Comparison of ENCODE assay signal across 8 cellular contexts in the genomic region with DNA sequence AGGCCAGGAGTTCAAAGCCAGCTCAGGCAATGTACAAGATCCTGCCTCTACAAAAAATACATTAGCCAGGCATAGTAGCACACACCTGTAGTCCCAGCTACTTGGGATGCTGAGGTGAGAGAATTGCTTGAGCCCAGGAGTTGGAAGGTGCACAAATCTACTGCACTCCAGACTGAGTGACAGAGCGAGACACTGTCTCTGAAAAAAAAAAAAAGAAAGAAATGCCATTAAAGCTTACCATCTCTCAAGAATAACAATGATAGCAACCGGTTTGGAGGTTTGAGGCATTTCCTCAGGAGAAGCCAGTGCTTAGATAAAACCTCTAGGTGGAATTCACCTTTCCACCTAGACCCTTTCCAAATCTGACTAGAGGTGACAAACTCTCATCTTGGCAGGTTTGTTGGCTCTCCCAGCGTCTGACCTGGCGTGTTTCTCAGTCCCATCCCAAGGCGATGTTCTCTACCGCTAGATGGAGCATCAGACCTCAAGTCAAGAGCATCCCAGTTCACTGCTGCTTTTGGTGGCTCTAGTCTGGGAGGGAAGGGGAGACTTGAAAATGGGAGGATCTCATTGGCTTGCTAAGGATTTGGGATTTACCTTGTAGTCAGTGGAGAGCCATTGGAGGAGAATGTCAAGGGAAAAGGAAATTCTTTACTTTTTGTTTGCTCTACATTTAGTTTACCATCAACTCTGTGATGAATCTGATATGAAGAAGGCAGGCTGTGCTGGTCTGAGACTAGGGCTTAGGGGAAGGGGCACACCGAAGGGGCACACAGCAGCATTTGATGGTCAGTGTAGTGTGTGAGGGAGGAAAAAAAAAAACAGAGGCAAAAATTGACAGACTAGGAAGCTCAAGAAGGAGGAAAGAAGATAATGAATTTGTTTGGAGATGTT.
DNase-seq lines count a peak whose midpoint lies in the region; ATAC-seq and TF ChIP-seq lines count a peak whose summit lies in the region.

No MANE protein-coding gene starts in this region.

- peaks cover 5% of the 10 kb centered on the region for H3K36me3 Mint-ChIP-seq in brain

- H3K9me3 Mint-ChIP-seq in brain, result no peaks in the 10 kb centered on the region

- ATAC-seq in HG03442 (IDR thresholded peaks at IDR 0.05; ENCODE audit: unreplicated experiment) (peak; percentile 75), RWPE2 (ENCODE audit: low read depth) (peak; percentile 99)

- H3K27ac ChIP-seq in RWPE2 (ENCODE audit: poor library complexity, severe bottlenecking), result no peak overlapping the region

- H3K27ac Mint-ChIP-seq in brain, result peak overlapping the region in 2 of 5 experiments; percentile 2 to 14

- in situ Hi-C loops in GM13977 (cut with MboI; ENCODE audit: low pct_unique_long_range_greater_than_20kb, low sequenced_read_pairs, unreplicated experiment), result no loop called here

- DNase-seq in 8988T, result peak; percentile 54
- peak; percentile 25 for DNase-seq in GM13977 (ENCODE audit: low spot score)
- no peak for DNase-seq in RWPE2 (ENCODE audit: low spot score)
- peak; percentile 81 for DNase-seq in iPS DF 4.7 (ENCODE audit: extremely low read depth, low spot score)
- peak; percentile 47 for DNase-seq in smooth muscle cell of the brain vasculature (ENCODE audit: low read depth, low spot score)
- no peak for DNase-seq in cortex of kidney (lab: John Stamatoyannopoulos, UW)

- no peak overlapping the region for H3K4me3 ChIP-seq in RWPE2 (ENCODE audit: severe bottlenecking)

- H3K4me1 ChIP-seq in RWPE2 (ENCODE audit: insufficient read depth, poor library complexity, severe bottlenecking), result peaks cover 3% of the 10 kb centered on the region

- no peaks in the 10 kb centered on the region for H3K4me1 Mint-ChIP-seq in brain

- no peaks in the 10 kb centered on the region for H3K27me3 Mint-ChIP-seq in brain

- H3K4me3 Mint-ChIP-seq in brain, result no peak overlapping the region

- TF ChIP-seq CTCF in GM13977 (IDR thresholded peaks at IDR 0.05; ENCODE audit: extremely low read depth, insufficient read depth, missing control alignments) (peak; percentile 74), RWPE2 (IDR thresholded peaks at IDR 0.05; ENCODE audit: poor library complexity, severe bottlenecking) (peak; percentile 94), brain (conservative IDR thresholded peaks at IDR 0.05) (peak; percentile 63 to 75)

- H3K9me3 ChIP-seq in RWPE2 (ENCODE audit: severe bottlenecking), result no peaks in the 10 kb centered on the region

- H3K27me3 ChIP-seq in RWPE2 (ENCODE audit: insufficient read depth, poor library complexity, severe bottlenecking), result no peaks in the 10 kb centered on the region

- no peaks in the 10 kb centered on the region for H3K36me3 ChIP-seq in RWPE2 (ENCODE audit: low read depth)

Comparison
In these comparisons a context has a peak if more than half of its experiments do, and no peak if none do; other contexts are left out.
1. DNase-seq: peak in 8988T (single experiment), GM13977 (single experiment), iPS DF 4.7 (single experiment) and smooth muscle cell of the brain vasculature (single experiment); none in RWPE2 (single experiment) and cortex of kidney (single experiment).
2. Peak in every context shown above with its lines, with median percentiles within 50 percentile points of each other: CTCF ChIP-seq.